ENCODE assay signal across 8 cellular contexts in genomic region chr4:48830706-48831531, GRCh38. TPM values are rescaled to one million over a fixed set of nuclear protein-coding genes. Genes with fewer than 3 reads are reported as not detected.
DNase-seq lines count a peak whose midpoint lies in the region; ATAC-seq and TF ChIP-seq lines count a peak whose summit lies in the region.

A gene with protein sequence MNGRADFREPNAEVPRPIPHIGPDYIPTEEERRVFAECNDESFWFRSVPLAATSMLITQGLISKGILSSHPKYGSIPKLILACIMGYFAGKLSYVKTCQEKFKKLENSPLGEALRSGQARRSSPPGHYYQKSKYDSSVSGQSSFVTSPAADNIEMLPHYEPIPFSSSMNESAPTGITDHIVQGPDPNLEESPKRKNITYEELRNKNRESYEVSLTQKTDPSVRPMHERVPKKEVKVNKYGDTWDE (plus strand): TSS chr4:48831088. CDS start chr4:48832625, 1,537 bp downstream.

- H3K27me3 Mint-ChIP-seq in activated CD4-positive, alpha-beta T cell treated with anti-CD3 and anti-CD28 coated beads for 36 hours, result no peaks in the 10 kb centered on the region

- DNase-seq in Ammon's horn (ENCODE audit: low spot score) (peak; percentile 100), GM19238 (ENCODE audit: insufficient read length, low spot score) (peak; percentile 91), NCI-H524 (lab: John Stamatoyannopoulos, UW) (peak; percentile 98 to 99), choroid plexus epithelial cell (ENCODE audit: low read depth) (peak; percentile 99), kidney epithelial cell (ENCODE audit: low read depth) (peak; percentile 99)
- peak; percentile 96 for DNase-seq in activated CD4-positive, alpha-beta T cell treated with anti-CD3 and anti-CD28 coated beads for 36 hours
- DNase-seq in stimulated activated CD4-positive, alpha-beta T cell treated with anti-CD3 and anti-CD28 coated beads, Interleukin-15, amount 100 ng/mL, for 48 hours (ENCODE audit: low read depth in 2 of 2), result peak; percentile 91 to 93

- no peaks in the 10 kb centered on the region for H3K9me3 Mint-ChIP-seq in activated CD4-positive, alpha-beta T cell treated with anti-CD3 and anti-CD28 coated beads for 36 hours (ENCODE audit: low read depth)

- CTCF ChIA-PET in activated CD4-positive, alpha-beta T cell treated with anti-CD3 and anti-CD28 coated beads for 36 hours (lab: Charles Lee), result interaction anchor here (0.6 to 1.2 kb wide), 3 partner anchors 41 to 492 kb away, joined by 3 read pairs; no protein-coding TSS in a partner anchor

- H3K36me3 ChIP-seq in kidney epithelial cell (ENCODE audit: control insufficient read depth, insufficient read depth, low read length), result peaks cover 1% of the 10 kb centered on the region

- peak within 1 kb of the TSS; percentile 100 for H3K4me3 Mint-ChIP-seq in activated CD4-positive, alpha-beta T cell treated with anti-CD3 and anti-CD28 coated beads for 36 hours

- no peaks in the 10 kb centered on the region for H3K27me3 ChIP-seq in kidney epithelial cell (ENCODE audit: control insufficient read depth, insufficient read depth, low read length)

- POLR2A ChIA-PET in activated CD4-positive, alpha-beta T cell treated with anti-CD3 and anti-CD28 coated beads for 36 hours (lab: Charles Lee), result interaction anchor here (0.6 to 0.7 kb wide), 3 partner anchors 52 to 366 kb away, joined by 3 to 4 read pairs (median 3); no protein-coding TSS in a partner anchor

- intact Hi-C loops in activated CD4-positive, alpha-beta T cell treated with anti-CD3 and anti-CD28 coated beads for 36 hours (cut with DNase I, micrococcal nuclease), result loop anchor here (1.0 to 5.0 kb wide), 12 partner anchors 51 to 699 kb away; partner anchors contain the start of genes FRYL (in 2 of the 2), SLAIN2 (in 2 of the 2), OCIAD2 (in 1 of the 2) and TXK (in 1 of the 2)

- H3K4me3 ChIP-seq in choroid plexus epithelial cell (ENCODE audit: low read depth, low read length), result peak within 1 kb of the TSS; percentile 83
- H3K4me3 ChIP-seq in kidney epithelial cell (ENCODE audit: low read depth, low read length), result peak within 1 kb of the TSS; percentile 94

- no peak for TF ChIP-seq CTCF in choroid plexus epithelial cell (conservative IDR thresholded peaks at IDR 0.05; ENCODE audit: low read depth, low read length)
- TF ChIP-seq CTCF in kidney epithelial cell (IDR thresholded peaks at IDR 0.05; ENCODE audit: insufficient read depth, low read length, poor library complexity, severe bottlenecking), result no peak

- H3K27ac Mint-ChIP-seq in activated CD4-positive, alpha-beta T cell treated with anti-CD3 and anti-CD28 coated beads for 36 hours, result peak within 1 kb of the TSS; percentile 100

- peak; percentile 99 for ATAC-seq in HG03442 (IDR thresholded peaks at IDR 0.05; ENCODE audit: unreplicated experiment)
- ATAC-seq in activated CD4-positive, alpha-beta T cell treated with anti-CD3 and anti-CD28 coated beads for 36 hours, result peak; percentile 99

- H3K4me1 Mint-ChIP-seq in activated CD4-positive, alpha-beta T cell treated with anti-CD3 and anti-CD28 coated beads for 36 hours, result peaks cover 23% of the 10 kb centered on the region

- peaks cover 27% of the 10 kb centered on the region for H3K36me3 Mint-ChIP-seq in activated CD4-positive, alpha-beta T cell treated with anti-CD3 and anti-CD28 coated beads for 36 hours (ENCODE audit: low read depth)

RNA-seq across cellular contexts. Expression of the gene that starts here (rescaled TPM):
- total RNA-seq in activated CD4-positive, alpha-beta T cell treated with anti-CD3 and anti-CD28 coated beads for 36 hours, result 100 to 1,000 TPM; 113 to 162 TPM
- 154 and 166 TPM in 2 replicates for total RNA-seq in kidney epithelial cell

Comparison
In these comparisons a context has a peak if more than half of its experiments do, and no peak if none do; other contexts are left out.
1. Peak in every context shown above with its lines: DNase-seq, ATAC-seq and H3K4me3 ChIP-seq.